In genomic region chr11:70755410-70756158, GRCh38 we compare ENCODE assay signal across 8 cellular contexts.
DNase-seq lines count a peak whose midpoint lies in the region; ATAC-seq and TF ChIP-seq lines count a peak whose summit lies in the region.

No MANE protein-coding gene starts in this region.

- DNase-seq in GM12864 (ENCODE audit: low read depth) = no peak
- DNase-seq in NCI-H1092 treated with DMSO at 0.1 percent for 48 hours (lab: John Stamatoyannopoulos, UW) = peak; percentile 77
- peak; percentile 57 to 64 for DNase-seq in SW 1271 (lab: John Stamatoyannopoulos, UW)
- DNase-seq in activated naive CD8-positive, alpha-beta T cell treated with anti-CD3 and anti-CD28 coated beads, Interleukin-2, amount 10 ng/mL, durations not matched to agents 7 days and 5 days = peak; percentile 77
- peak; percentile 68 to 84 (median 79) for DNase-seq in heart left ventricle
- peak; percentile 71 for DNase-seq in progenitor cell of endocrine pancreas (ENCODE audit: low spot score, unreplicated experiment)
- peak; percentile 73 to 90 for DNase-seq in aorta

- H3K36me3 Mint-ChIP-seq in activated naive CD8-positive, alpha-beta T cell treated with anti-CD3 and anti-CD28 coated beads, Interleukin-2, amount 10 ng/mL, durations not matched to agents 7 days and 5 days = no peaks in the 10 kb centered on the region
- H3K36me3 Mint-ChIP-seq in progenitor cell of endocrine pancreas (ENCODE audit: insufficient read depth) = peaks cover 17% of the 10 kb centered on the region

- POLR2A ChIA-PET in activated naive CD8-positive, alpha-beta T cell treated with anti-CD3 and anti-CD28 coated beads, Interleukin-2, amount 10 ng/mL, durations not matched to agents 7 days and 5 days (lab: Charles Lee) = no interaction called here

- TF ChIP-seq CTCF in GM12864 (IDR thresholded peaks at IDR 0.05; ENCODE audit: low read depth, low read length, missing control alignments) = peak; percentile 87
- peak; percentile 87 to 99 (median 94) for TF ChIP-seq CTCF in heart left ventricle (IDR thresholded peaks at IDR 0.05)
- peak; percentile 97 for TF ChIP-seq CTCF in progenitor cell of endocrine pancreas (IDR thresholded peaks at IDR 0.05; ENCODE audit: unreplicated experiment)

- 15 to 23% (median 20%) methylated on average over 25 to 37 of the region's 37 CpGs for WGBS in heart left ventricle, 4 donors
- 14 to 17% methylated on average over 37 of the region's 37 CpGs for WGBS in aorta, 2 donors

- no peak for TF ChIP-seq POLR2A in heart left ventricle (IDR thresholded peaks at IDR 0.05)

- H3K4me1 ChIP-seq in heart left ventricle (peaks cover 0 to 8% (median 0%) of the 10 kb centered on the region in 12 donors), aorta (ENCODE audit: control insufficient read depth in 1 of 2, insufficient read depth in 2 of 2, low read length in 2 of 2) (no peaks in the 10 kb centered on the region)

- H3K4me3 Mint-ChIP-seq in activated naive CD8-positive, alpha-beta T cell treated with anti-CD3 and anti-CD28 coated beads, Interleukin-2, amount 10 ng/mL, durations not matched to agents 7 days and 5 days = no peak overlapping the region
- H3K4me3 Mint-ChIP-seq in progenitor cell of endocrine pancreas (ENCODE audit: low read depth) = no peak overlapping the region

- peaks cover 0 to 13% (median 7%) of the 10 kb centered on the region in 12 donors for H3K9me3 ChIP-seq in heart left ventricle
- peaks cover 4% of the 10 kb centered on the region for H3K9me3 ChIP-seq in aorta (ENCODE audit: control insufficient read depth, low read length)

- H3K27me3 ChIP-seq in heart left ventricle (peaks cover 0 to 18% (median 3%) of the 10 kb centered on the region in 9 donors), aorta (ENCODE audit: control insufficient read depth in 1 of 2, insufficient read depth in 2 of 2, low read length in 1 of 2) (no peaks in the 10 kb centered on the region)

- no peak overlapping the region for H3K27ac ChIP-seq in heart left ventricle
- no peak overlapping the region for H3K27ac ChIP-seq in aorta (ENCODE audit: low read depth in 1 of 2, low read length in 2 of 2)

- H3K36me3 ChIP-seq in heart left ventricle (no peaks in the 10 kb centered on the region), aorta (ENCODE audit: control insufficient read depth in 1 of 2, insufficient read depth in 2 of 2, low read length in 1 of 2) (no peaks in the 10 kb centered on the region)

- H3K4me3 ChIP-seq in GM12864 (ENCODE audit: low read depth, low read length) = no peak overlapping the region
- H3K4me3 ChIP-seq in heart left ventricle = no peak overlapping the region
- no peak overlapping the region for H3K4me3 ChIP-seq in aorta (ENCODE audit: low read length in 2 of 2)

- H3K27ac Mint-ChIP-seq in activated naive CD8-positive, alpha-beta T cell treated with anti-CD3 and anti-CD28 coated beads, Interleukin-2, amount 10 ng/mL, durations not matched to agents 7 days and 5 days = no peak overlapping the region
- no peak overlapping the region for H3K27ac Mint-ChIP-seq in progenitor cell of endocrine pancreas

- H3K4me1 Mint-ChIP-seq in activated naive CD8-positive, alpha-beta T cell treated with anti-CD3 and anti-CD28 coated beads, Interleukin-2, amount 10 ng/mL, durations not matched to agents 7 days and 5 days = no peaks in the 10 kb centered on the region
- peaks cover 1% of the 10 kb centered on the region for H3K4me1 Mint-ChIP-seq in progenitor cell of endocrine pancreas (ENCODE audit: low read depth)

- intact Hi-C loops in heart left ventricle (cut with DNase I) = loop anchor here (1.0 to 5.0 kb wide), 4 partner anchors 188 to 288 kb away; no protein-coding TSS in a partner anchor
- intact Hi-C loops in aorta (cut with DNase I) = loop anchor here (1.0 to 10.0 kb wide), 2 partner anchors 288 to 291 kb away; no protein-coding TSS in a partner anchor

- peaks cover 5% of the 10 kb centered on the region for H3K9me3 Mint-ChIP-seq in activated naive CD8-positive, alpha-beta T cell treated with anti-CD3 and anti-CD28 coated beads, Interleukin-2, amount 10 ng/mL, durations not matched to agents 7 days and 5 days
- peaks cover 11% of the 10 kb centered on the region for H3K9me3 Mint-ChIP-seq in progenitor cell of endocrine pancreas (ENCODE audit: low read depth)

- peak; percentile 91 for ATAC-seq in activated naive CD8-positive, alpha-beta T cell treated with anti-CD3 and anti-CD28 coated beads, Interleukin-2, amount 10 ng/mL, durations not matched to agents 7 days and 5 days (ENCODE audit: low read depth)
- ATAC-seq in heart left ventricle (peak; percentile 91 to 99 (median 96)), aorta (ENCODE audit: low FRiP score) (peak; percentile 84), HG03521 (IDR thresholded peaks at IDR 0.05; ENCODE audit: unreplicated experiment) (no peak)

- H3K27me3 Mint-ChIP-seq in activated naive CD8-positive, alpha-beta T cell treated with anti-CD3 and anti-CD28 coated beads, Interleukin-2, amount 10 ng/mL, durations not matched to agents 7 days and 5 days = no peaks in the 10 kb centered on the region
- H3K27me3 Mint-ChIP-seq in progenitor cell of endocrine pancreas = no peaks in the 10 kb centered on the region
